Comparison of ENCODE assay signal across 11 cellular contexts in the genomic region with DNA sequence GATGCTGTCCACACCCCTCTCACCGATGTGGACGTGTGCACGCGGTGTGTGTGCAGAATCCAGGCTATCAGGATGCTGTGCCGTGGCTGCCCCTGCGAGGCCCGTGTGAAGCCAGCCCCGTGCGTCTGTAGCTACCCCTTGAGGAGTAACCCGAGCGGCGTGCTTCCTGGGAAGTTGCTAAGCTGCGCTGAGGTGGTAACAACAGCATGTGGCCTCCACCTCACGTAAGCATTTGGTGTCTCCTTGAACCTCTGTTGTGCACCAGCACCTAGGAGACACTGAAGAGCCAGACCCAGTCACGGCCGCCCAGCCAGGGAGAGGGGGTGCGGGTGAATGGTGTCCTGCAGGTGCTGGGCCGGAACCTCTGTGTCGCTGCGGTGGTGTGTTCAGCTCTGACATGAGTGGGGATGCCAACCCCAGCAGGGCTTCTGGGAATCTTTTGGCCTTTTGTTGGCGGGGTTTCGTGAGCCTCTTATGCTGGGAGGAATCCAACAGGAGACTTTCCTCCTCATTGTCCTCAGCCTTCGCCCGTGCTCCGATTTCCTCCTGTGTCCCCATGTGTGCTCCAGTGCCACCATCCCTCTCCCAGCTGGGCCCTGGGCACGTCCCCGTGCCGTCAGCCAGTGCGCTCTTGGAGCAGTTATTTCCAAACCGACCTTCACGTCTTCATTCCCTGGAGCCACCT.
DNase-seq lines count a peak whose midpoint lies in the region; ATAC-seq and TF ChIP-seq lines count a peak whose summit lies in the region.
"Had no signal": no experiment of that assay in that cellular context is flagged by ENCODE, and none has a peak within 500 bp of the region (broad histone marks: within the 10 kb centered on the region; RNA-seq: fewer than 3 reads in every experiment).

No MANE protein-coding gene starts in this region.

- H2BK120ac ChIP-seq in neuronal stem cell (ENCODE audit: low read depth, low read length), result no peak overlapping the region

- peak overlapping the region; percentile 34 for H2BK5ac ChIP-seq in neuronal stem cell (ENCODE audit: low read length)

- POLR2A ChIA-PET in activated CD4-positive, alpha-beta T cell treated with anti-CD3 and anti-CD28 coated beads for 36 hours (lab: Charles Lee), result no interaction called here

- TF ChIP-seq POLR2A in gastroesophageal sphincter (IDR thresholded peaks at IDR 0.05), result no peak

- H3K27ac ChIP-seq in gastroesophageal sphincter (peak overlapping the region in 3 of 4 donors; percentile 11 to 53 (median 50)), neuronal stem cell (replicated peaks; ENCODE audit: low read length) (peak overlapping the region; percentile 37)

- ATAC-seq in stimulated activated naive CD8-positive, alpha-beta T cell treated with anti-CD3 and anti-CD28 coated beads, Interleukin-15, amount 100 ng/mL, for 72 hours, result no peak
- ATAC-seq in stimulated activated naive CD8-positive, alpha-beta T cell treated with anti-CD3 and anti-CD28 coated beads, Interleukin-15, Interleukin-2, amounts not matched to agents 100 U/mL and 50 U/mL, for 24 hours, result no peak
- no peak for ATAC-seq in gastroesophageal sphincter
- no peak for ATAC-seq in GM18520 (IDR thresholded peaks at IDR 0.05; ENCODE audit: unreplicated experiment)
- ATAC-seq in GM18870 (IDR thresholded peaks at IDR 0.05; ENCODE audit: unreplicated experiment), result no peak
- ATAC-seq in activated CD4-positive, alpha-beta T cell treated with anti-CD3 and anti-CD28 coated beads for 36 hours, result no peak

- no peak overlapping the region for H2BK12ac ChIP-seq in neuronal stem cell (ENCODE audit: low read length)

- H3K9me3 ChIP-seq in gastroesophageal sphincter, result no peaks in the 10 kb centered on the region
- H3K9me3 ChIP-seq in neuronal stem cell (replicated peaks in 1 of 2; ENCODE audit: control insufficient read depth in 2 of 2, insufficient read depth in 1 of 2, low read depth in 1 of 2, low read length in 2 of 2), result no peaks in the 10 kb centered on the region

- H3K4me3 ChIP-seq in gastroesophageal sphincter (no peak overlapping the region), neuronal stem cell (ENCODE audit: low read length in 2 of 2) (no peak overlapping the region)

- CTCF ChIA-PET in activated CD4-positive, alpha-beta T cell treated with anti-CD3 and anti-CD28 coated beads for 36 hours (lab: Charles Lee), result interaction anchor here (1.2 to 1.6 kb wide), 3 partner anchors 9 to 10 kb away, joined by 3 to 8 read pairs (median 5); no protein-coding TSS in a partner anchor

- TF ChIP-seq CTCF in gastroesophageal sphincter (IDR thresholded peaks at IDR 0.05), result no peak

- peaks cover 27% of the 10 kb centered on the region for H3K4me1 Mint-ChIP-seq in stimulated activated naive CD8-positive, alpha-beta T cell treated with anti-CD3 and anti-CD28 coated beads, Interleukin-15, amount 100 ng/mL, for 72 hours
- peaks cover 9% of the 10 kb centered on the region for H3K4me1 Mint-ChIP-seq in activated CD4-positive, alpha-beta T cell treated with anti-CD3 and anti-CD28 coated beads for 36 hours

- H3K79me1 ChIP-seq in neuronal stem cell (ENCODE audit: low read depth, low read length), result peaks cover 10% of the 10 kb centered on the region

- no peak overlapping the region for H2AFZ ChIP-seq in neuronal stem cell (ENCODE audit: low read length)

- no peak overlapping the region for H4K8ac ChIP-seq in neuronal stem cell (ENCODE audit: low read depth, low read length)

- 86 to 93% methylated on average over 8 to 13 of the region's 31 CpGs for WGBS in gastroesophageal sphincter (ENCODE audit: low coverage in 1 of 2), 2 donors
- no CpG with 5 or more reads among the region's 31 CpGs for WGBS in neuronal stem cell (ENCODE audit: extremely low coverage in 2 of 2, insufficient read length in 2 of 2, insufficient replicate concordance in 1 of 2), 2 donors

- no peak overlapping the region for H3K4me3 Mint-ChIP-seq in stimulated activated naive CD8-positive, alpha-beta T cell treated with anti-CD3 and anti-CD28 coated beads, Interleukin-15, amount 100 ng/mL, for 72 hours
- H3K4me3 Mint-ChIP-seq in activated CD4-positive, alpha-beta T cell treated with anti-CD3 and anti-CD28 coated beads for 36 hours, result no peak overlapping the region

- peak overlapping the region; percentile 63 for H2AK5ac ChIP-seq in neuronal stem cell (ENCODE audit: low read depth, low read length)

- no peak for DNase-seq in stimulated activated naive CD8-positive, alpha-beta T cell treated with anti-CD3 and anti-CD28 coated beads, Interleukin-15, amount 100 ng/mL, for 72 hours
- no peak for DNase-seq in stimulated activated naive CD8-positive, alpha-beta T cell treated with anti-CD3 and anti-CD28 coated beads, Interleukin-15, Interleukin-2, amounts not matched to agents 100 U/mL and 50 U/mL, for 24 hours
- DNase-seq in neuronal stem cell (ENCODE audit: low spot score), result no peak
- DNase-seq in activated gamma-delta T cell treated with Interleukin-2 at 50 U/mL for 16 hours, result no peak
- DNase-seq in activated CD4-positive, alpha-beta T cell treated with anti-CD3 and anti-CD28 coated beads for 36 hours, result no peak
- DNase-seq: activated CD8-positive, alpha-beta memory T cell treated with anti-CD3 and anti-CD28 coated beads, Interleukin-2, amount 50 U/mL, for 48 hours; AML-193; GF-D8 had no signal

- H3K4me2 ChIP-seq in neuronal stem cell (ENCODE audit: insufficient read depth, low read length, poor library complexity, severe bottlenecking), result no peak overlapping the region

- no peaks in the 10 kb centered on the region for H3K27me3 ChIP-seq in gastroesophageal sphincter
- H3K27me3 ChIP-seq in neuronal stem cell (ENCODE audit: control insufficient read depth in 3 of 3, insufficient read depth in 3 of 3, low read depth in 1 of 3, low read length in 3 of 3), result no peaks in the 10 kb centered on the region

- peaks cover 0 to 22% (median 5%) of the 10 kb centered on the region in 3 donors for H3K4me1 ChIP-seq in gastroesophageal sphincter
- peaks cover 0 to 9% of the 10 kb centered on the region in 2 donors for H3K4me1 ChIP-seq in neuronal stem cell (ENCODE audit: control insufficient read depth in 2 of 2, insufficient read depth in 1 of 2, low read depth in 1 of 2, low read length in 2 of 2)

- H3K18ac ChIP-seq in neuronal stem cell (ENCODE audit: low read length), result peak overlapping the region; percentile 71

- no peak overlapping the region for H2BK15ac ChIP-seq in neuronal stem cell (ENCODE audit: low read length)

- intact Hi-C loops in activated CD4-positive, alpha-beta T cell treated with anti-CD3 and anti-CD28 coated beads for 36 hours (cut with DNase I, micrococcal nuclease), result no loop called here

- H3K9me3 Mint-ChIP-seq in stimulated activated naive CD8-positive, alpha-beta T cell treated with anti-CD3 and anti-CD28 coated beads, Interleukin-15, amount 100 ng/mL, for 72 hours, result no peaks in the 10 kb centered on the region
- no peaks in the 10 kb centered on the region for H3K9me3 Mint-ChIP-seq in activated CD4-positive, alpha-beta T cell treated with anti-CD3 and anti-CD28 coated beads for 36 hours (ENCODE audit: low read depth)

- peak overlapping the region; percentile 94 for H3K23ac ChIP-seq in neuronal stem cell (ENCODE audit: low read depth, low read length, poor library complexity)

- no peak overlapping the region for H3K4ac ChIP-seq in neuronal stem cell (ENCODE audit: low read length)

- H3K27ac Mint-ChIP-seq in stimulated activated naive CD8-positive, alpha-beta T cell treated with anti-CD3 and anti-CD28 coated beads, Interleukin-15, amount 100 ng/mL, for 72 hours, result peak overlapping the region; percentile 34 to 37
- H3K27ac Mint-ChIP-seq in activated CD4-positive, alpha-beta T cell treated with anti-CD3 and anti-CD28 coated beads for 36 hours, result no peak overlapping the region

- H3K9ac ChIP-seq in neuronal stem cell (ENCODE audit: low read depth, low read length, poor library complexity), result no peak overlapping the region

- H3K14ac ChIP-seq in neuronal stem cell (ENCODE audit: low read length), result peak overlapping the region; percentile 27

- no peak overlapping the region for H4K91ac ChIP-seq in neuronal stem cell (ENCODE audit: low read depth, low read length, poor library complexity)

- no peak for TF ChIP-seq EP300 in gastroesophageal sphincter (IDR thresholded peaks at IDR 0.05)

- peaks cover 30% of the 10 kb centered on the region for H3K36me3 Mint-ChIP-seq in activated CD4-positive, alpha-beta T cell treated with anti-CD3 and anti-CD28 coated beads for 36 hours (ENCODE audit: low read depth)

- no peaks in the 10 kb centered on the region for H3K27me3 Mint-ChIP-seq in stimulated activated naive CD8-positive, alpha-beta T cell treated with anti-CD3 and anti-CD28 coated beads, Interleukin-15, amount 100 ng/mL, for 72 hours
- no peaks in the 10 kb centered on the region for H3K27me3 Mint-ChIP-seq in activated CD4-positive, alpha-beta T cell treated with anti-CD3 and anti-CD28 coated beads for 36 hours

- peaks cover 0 to 57% of the 10 kb centered on the region in 2 donors for H3K36me3 ChIP-seq in gastroesophageal sphincter
- H3K36me3 ChIP-seq in neuronal stem cell (replicated peaks in 1 of 2; ENCODE audit: control insufficient read depth in 2 of 2, insufficient read depth in 2 of 2, low read length in 2 of 2), result peaks cover 10 to 67% of the 10 kb centered on the region in 2 donors
